ENCODE assay signal across 8 cellular contexts in genomic region chr19:1026189-1027019, GRCh38. TPM values are rescaled to one million over a fixed set of nuclear protein-coding genes. Genes with fewer than 3 reads are reported as not detected.
A peak's percentile ranks its signal among the peaks of the same experiment; 100 is the strongest.
DNase-seq lines count a peak whose midpoint lies in the region; ATAC-seq and TF ChIP-seq lines count a peak whose summit lies in the region.

TSS of gene CNN2 (plus strand) at chr19:1026608. CDS start at chr19:1026662, 54 bp downstream.

- peak within 1 kb of the TSS; percentile 59 for H3K9ac ChIP-seq in muscle layer of colon (ENCODE audit: low read length)

- peak; percentile 79 to 84 for TF ChIP-seq POLR2A in suprapubic skin (IDR thresholded peaks at IDR 0.05)

- DNase-seq in GDM1 (lab: John Stamatoyannopoulos, UW): peak; percentile 78
- peak; percentile 48 for DNase-seq in NOMO-1 treated with dmso at 0.1 percent for 144 hours (lab: John Stamatoyannopoulos, UW; ENCODE audit: unreplicated experiment)
- DNase-seq in activated T-cell treated with anti-CD3 and anti-CD28 coated beads, Interleukin-2, amount 50 U/mL, for 1 hour: peak; percentile 76
- no peak for DNase-seq in epithelial cell of proximal tubule (ENCODE audit: low read depth)
- DNase-seq in suprapubic skin (ENCODE audit: low spot score in 2 of 2): peak; percentile 88 to 92
- no peak for DNase-seq in NCI-H345 (lab: John Stamatoyannopoulos, UW)

- WGBS in suprapubic skin: under 1% methylated on average over 21 of the region's 72 CpGs

- TF ChIP-seq CTCF in epithelial cell of proximal tubule (conservative IDR thresholded peaks at IDR 0.05; ENCODE audit: low read depth, low read length): no peak
- TF ChIP-seq CTCF in suprapubic skin (IDR thresholded peaks at IDR 0.05): no peak

- H3K27me3 ChIP-seq in muscle layer of colon (ENCODE audit: control insufficient read depth in 1 of 2, insufficient read depth in 2 of 2, low read length in 2 of 2) (no peaks in the 10 kb centered on the region), suprapubic skin (no peaks in the 10 kb centered on the region)

- H3K36me3 ChIP-seq in muscle layer of colon (ENCODE audit: insufficient read depth, low read length) (no peaks in the 10 kb centered on the region), suprapubic skin (peaks cover 7% of the 10 kb centered on the region)

- no peak for TF ChIP-seq EP300 in suprapubic skin (IDR thresholded peaks at IDR 0.05)

- H3K4me1 ChIP-seq in muscle layer of colon (ENCODE audit: insufficient read depth, low read length) (peaks cover 14% of the 10 kb centered on the region), suprapubic skin (peaks cover 58% of the 10 kb centered on the region)

- H3K9me3 ChIP-seq in muscle layer of colon (ENCODE audit: low read length) (no peaks in the 10 kb centered on the region), suprapubic skin (no peaks in the 10 kb centered on the region)

- ATAC-seq in HG02610 (IDR thresholded peaks at IDR 0.05; ENCODE audit: unreplicated experiment): peak; percentile 59

- peak within 1 kb of the TSS; percentile 99 for H3K27ac ChIP-seq in muscle layer of colon (ENCODE audit: low read depth, low read length)
- peak within 1 kb of the TSS; percentile 93 for H3K27ac ChIP-seq in suprapubic skin

- H3K4me3 ChIP-seq in epithelial cell of proximal tubule (ENCODE audit: low read depth, low read length) (peak within 1 kb of the TSS; percentile 97), muscle layer of colon (ENCODE audit: low read depth in 1 of 2, low read length in 2 of 2) (peak within 1 kb of the TSS; percentile 85 to 95), suprapubic skin (peak within 1 kb of the TSS; percentile 85)

RNA-seq across cellular contexts. Expression of gene CNN2, which starts in this region (rescaled TPM):
- total RNA-seq in epithelial cell of proximal tubule: 164 and 281 TPM in 2 replicates
- total RNA-seq in suprapubic skin: 10 to 100 TPM; 44.0 to 75.1 (median 68.4) TPM

Comparison
In these comparisons a context has a peak if more than half of its experiments do, and no peak if none do; other contexts are left out.
1. DNase-seq: peak in GDM1 (single experiment), NOMO-1 treated with dmso at 0.1 percent for 144 hours (single experiment), activated T-cell treated with anti-CD3 and anti-CD28 coated beads, Interleukin-2, amount 50 U/mL, for 1 hour (single experiment) and suprapubic skin (2 of 2); none in epithelial cell of proximal tubule (single experiment) and NCI-H345 (single experiment).
2. Peak in every context shown above with its lines, with median percentiles within 50 percentile points of each other: H3K4me3 ChIP-seq.